9 cellular contexts compared by ENCODE assay signal in genomic region chr14:49623941-49624806, GRCh38. TPM values are rescaled to one million over a fixed set of nuclear protein-coding genes. Genes with fewer than 3 reads are reported as not detected.
DNase-seq lines count a peak whose midpoint lies in the region; ATAC-seq lines count a peak whose summit lies in the region.
"Had no signal": no experiment of that assay in that cellular context is flagged by ENCODE, and none has a peak within 500 bp of the region (broad histone marks: within the 10 kb centered on the region; RNA-seq: fewer than 3 reads in every experiment).

No MANE protein-coding gene starts in this region.

- no peaks in the 10 kb centered on the region for H3K9me3 Mint-ChIP-seq in activated naive CD8-positive, alpha-beta T cell treated with anti-CD3 and anti-CD28 coated beads, Interleukin-2, amount 50 U/mL, for 24 hours
- no peaks in the 10 kb centered on the region for H3K9me3 Mint-ChIP-seq in naive thymus-derived CD8-positive, alpha-beta T cell

- H3K36me3 Mint-ChIP-seq in activated naive CD8-positive, alpha-beta T cell treated with anti-CD3 and anti-CD28 coated beads, Interleukin-2, amount 50 U/mL, for 24 hours (ENCODE audit: low read depth): peaks cover 45% of the 10 kb centered on the region
- H3K36me3 Mint-ChIP-seq in naive thymus-derived CD8-positive, alpha-beta T cell: peaks cover 0 to 20% (median 0%) of the 10 kb centered on the region in 3 donors

- H3K9me2 ChIP-seq in Karpas-422 (replicated peaks; ENCODE audit: insufficient read depth, low read length): no peaks in the 10 kb centered on the region

- no peak overlapping the region for H2AFZ ChIP-seq in Karpas-422 (ENCODE audit: low read length)

- peaks cover 93% of the 10 kb centered on the region for H3K79me2 ChIP-seq in Karpas-422 (ENCODE audit: low read length)

- peak overlapping the region; percentile 97 for H3K4me3 Mint-ChIP-seq in activated naive CD8-positive, alpha-beta T cell treated with anti-CD3 and anti-CD28 coated beads, Interleukin-2, amount 50 U/mL, for 24 hours
- H3K4me3 Mint-ChIP-seq in naive thymus-derived CD8-positive, alpha-beta T cell: peak overlapping the region; percentile 22 to 99 (median 61)

- H3K27ac Mint-ChIP-seq in activated naive CD8-positive, alpha-beta T cell treated with anti-CD3 and anti-CD28 coated beads, Interleukin-2, amount 50 U/mL, for 24 hours: peak overlapping the region; percentile 67
- peak overlapping the region; percentile 43 to 99 (median 77) for H3K27ac Mint-ChIP-seq in naive thymus-derived CD8-positive, alpha-beta T cell

- no peak for ATAC-seq in activated naive CD8-positive, alpha-beta T cell treated with anti-CD3 and anti-CD28 coated beads, Interleukin-2, amount 50 U/mL, for 24 hours
- no peak for ATAC-seq in naive thymus-derived CD8-positive, alpha-beta T cell
- no peak for ATAC-seq in GM21619 (IDR thresholded peaks at IDR 0.05; ENCODE audit: unreplicated experiment)

- POLR2A ChIA-PET in naive thymus-derived CD8-positive, alpha-beta T cell (lab: Charles Lee): interaction anchor here (0.6 to 5.3 kb wide), 7 partner anchors 9 to 269 kb away, joined by 3 to 203 read pairs (median 6); partner anchors contain the start of genes DNAAF2, KLHDC2 and RPS29

- H3K36me3 ChIP-seq in Karpas-422 (ENCODE audit: insufficient read depth, low read length): peaks cover 35% of the 10 kb centered on the region

- H3K4me3 ChIP-seq in GM08714 (ENCODE audit: low read length): peak overlapping the region; percentile 66
- H3K4me3 ChIP-seq in Karpas-422 (ENCODE audit: low read length): peak overlapping the region; percentile 95

- peaks cover 35% of the 10 kb centered on the region for H4K20me1 ChIP-seq in Karpas-422 (ENCODE audit: insufficient read depth, low read depth, low read length)

- H3K9me3 ChIP-seq in Karpas-422 (ENCODE audit: low read length): no peaks in the 10 kb centered on the region

- peaks cover 56% of the 10 kb centered on the region for H3K4me1 Mint-ChIP-seq in activated naive CD8-positive, alpha-beta T cell treated with anti-CD3 and anti-CD28 coated beads, Interleukin-2, amount 50 U/mL, for 24 hours
- peaks cover 15 to 65% (median 47%) of the 10 kb centered on the region in 4 donors for H3K4me1 Mint-ChIP-seq in naive thymus-derived CD8-positive, alpha-beta T cell

- peak overlapping the region; percentile 90 for H3K27ac ChIP-seq in Karpas-422 (ENCODE audit: low read length)

- DNase-seq in Karpas-422 (no peak), NCI-H69 (lab: John Stamatoyannopoulos, UW) (no peak), OCI-M1 (lab: John Stamatoyannopoulos, UW) (no peak), SKM-1 (lab: John Stamatoyannopoulos, UW; ENCODE audit: unreplicated experiment) (no peak)
- DNase-seq in activated naive CD8-positive, alpha-beta T cell treated with anti-CD3 and anti-CD28 coated beads, Interleukin-2, amount 50 U/mL, for 24 hours: no peak
- DNase-seq in naive thymus-derived CD8-positive, alpha-beta T cell: peak in 1 of 10 donors; percentile 17
- DNase-seq: NCI-H1092 treated with DMSO at 0.1 percent for 48 hours had no signal

- H3K4me1 ChIP-seq in Karpas-422 (ENCODE audit: low read length): peaks cover 54% of the 10 kb centered on the region

- H3K27me3 ChIP-seq in Karpas-422 (ENCODE audit: low read length): no peaks in the 10 kb centered on the region

- no peaks in the 10 kb centered on the region for H3K27me3 Mint-ChIP-seq in activated naive CD8-positive, alpha-beta T cell treated with anti-CD3 and anti-CD28 coated beads, Interleukin-2, amount 50 U/mL, for 24 hours
- H3K27me3 Mint-ChIP-seq in naive thymus-derived CD8-positive, alpha-beta T cell: no peaks in the 10 kb centered on the region

- peak overlapping the region; percentile 96 for H3K4me2 ChIP-seq in Karpas-422 (ENCODE audit: low read depth, low read length, poor library complexity, severe bottlenecking)

- peak overlapping the region; percentile 95; the same call in 1 of the 2 replicates for H3K9ac ChIP-seq in Karpas-422 (ENCODE audit: low read length)

RNA-seq across cellular contexts. Expression of gene MGAT2, which starts 3.6 kb away (rescaled TPM):
- 74.0 and 82.5 TPM in 2 replicates for total RNA-seq in Karpas-422 (2014; rRNA removed; shearing (Covaris generic); ENCODE audit: low replicate concordance)
- 10 to 100 TPM; 24.9 to 26.9 TPM for total RNA-seq in naive thymus-derived CD8-positive, alpha-beta T cell
- polyA plus RNA-seq in naive thymus-derived CD8-positive, alpha-beta T cell: 10 to 100 TPM; 15.8 to 25.9 (median 19.8) TPM

RNA-seq across cellular contexts. Expression of gene RPL36AL, which starts 3.7 kb away (rescaled TPM):
- total RNA-seq in Karpas-422 (2014; rRNA removed; shearing (Covaris generic); ENCODE audit: low replicate concordance): 396 and 770 TPM in 2 replicates
- 100 to 1,000 TPM; 259 to 268 TPM for total RNA-seq in naive thymus-derived CD8-positive, alpha-beta T cell
- 100 to 1,000 TPM; 489 to 628 (median 623) TPM for polyA plus RNA-seq in naive thymus-derived CD8-positive, alpha-beta T cell

RNA-seq across cellular contexts. Expression of gene DNAAF2, which starts 10.9 kb away (rescaled TPM):
- total RNA-seq in Karpas-422 (2014; rRNA removed; shearing (Covaris generic); ENCODE audit: low replicate concordance): 23.1 and 29.7 TPM in 2 replicates
- total RNA-seq in naive thymus-derived CD8-positive, alpha-beta T cell: 1 to 10 TPM; 6.9 TPM
- 10 to 100 TPM; 10.1 to 16.7 (median 12.3) TPM for polyA plus RNA-seq in naive thymus-derived CD8-positive, alpha-beta T cell

RNA-seq across cellular contexts. Expression of gene LRR1, which starts 25.4 kb away (rescaled TPM):
- 62.1 and 75.1 TPM in 2 replicates for total RNA-seq in Karpas-422 (2014; rRNA removed; shearing (Covaris generic); ENCODE audit: low replicate concordance)
- 10 to 100 TPM; 12.1 to 12.9 TPM for total RNA-seq in naive thymus-derived CD8-positive, alpha-beta T cell
- 10 to 100 TPM in 1 of 3 donors, 1 to 10 TPM in 2; 8.5 to 10.4 (median 8.9) TPM for polyA plus RNA-seq in naive thymus-derived CD8-positive, alpha-beta T cell

RNA-seq across cellular contexts. Expression of gene RPS29, which starts 38.0 kb away (rescaled TPM):
- 4,193 and 11,491 TPM in 2 replicates for total RNA-seq in Karpas-422 (2014; rRNA removed; shearing (Covaris generic); ENCODE audit: low replicate concordance)
- 1,000 to 10,000 TPM; 2,453 to 3,084 TPM for total RNA-seq in naive thymus-derived CD8-positive, alpha-beta T cell
- over 10,000 TPM; 11,853 to 13,490 (median 12,998) TPM for polyA plus RNA-seq in naive thymus-derived CD8-positive, alpha-beta T cell
